ENCODE assay signal across 17 cellular contexts in genomic region chr4:94413085-94413685, GRCh38. TPM values are rescaled to one million over a fixed set of nuclear protein-coding genes. Genes with fewer than 3 reads are reported as not detected.
DNase-seq lines count a peak whose midpoint lies in the region; ATAC-seq and TF ChIP-seq lines count a peak whose summit lies in the region.
"Had no signal": no experiment of that assay in that cellular context is flagged by ENCODE, and none has a peak within 500 bp of the region (broad histone marks: within the 10 kb centered on the region; RNA-seq: fewer than 3 reads in every experiment).

No MANE protein-coding gene starts in this region.

- no peak overlapping the region for H2BK15ac ChIP-seq in mesendoderm (replicated peaks; ENCODE audit: low read depth)

- no peak overlapping the region for H3K4me3 ChIP-seq in Caco-2 (ENCODE audit: low read depth, low read length)
- no peak overlapping the region for H3K4me3 ChIP-seq in PC-9
- no peak overlapping the region for H3K4me3 ChIP-seq in fibroblast of mammary gland (ENCODE audit: control insufficient read depth, low read depth, low read length)
- peak overlapping the region in 2 of 4 donors; percentile 9 to 17 for H3K4me3 ChIP-seq in sigmoid colon
- H3K4me3 ChIP-seq in mesendoderm (ENCODE audit: low read length): no peak overlapping the region
- H3K4me3 ChIP-seq in OCI-LY7 (ENCODE audit: low read depth, low read length, poor library complexity, severe bottlenecking): no peak overlapping the region
- H3K4me3 ChIP-seq: BLaER1 had no signal

- intact Hi-C loops in Caco-2 (cut with micrococcal nuclease; ENCODE audit: unreplicated experiment): loop anchor here (2.0 kb wide), 1 partner anchor 38 kb away; the partner anchor contains the start of gene PDLIM5
- intact Hi-C loops in PC-9 (cut with micrococcal nuclease; ENCODE audit: unreplicated experiment): loop anchor here (2.0 kb wide), 1 partner anchor 136 kb away; no protein-coding TSS in a partner anchor
- intact Hi-C loops in sigmoid colon (cut with DNase I): loop anchor here (2.0 to 10.0 kb wide), 2 partner anchors 38 to 92 kb away; partner anchors contain the start of gene PDLIM5
- intact Hi-C loops in OCI-LY7 (cut with micrococcal nuclease; ENCODE audit: unreplicated experiment): no loop called here

- no peak overlapping the region for H4K8ac ChIP-seq in mesendoderm (ENCODE audit: low read depth, low read length)

- H3K36me3 ChIP-seq in Caco-2 (ENCODE audit: control insufficient read depth, insufficient read depth, low read length) (no peaks in the 10 kb centered on the region), PC-9 (ENCODE audit: low read depth) (no peaks in the 10 kb centered on the region), sigmoid colon (no peaks in the 10 kb centered on the region), mesendoderm (ENCODE audit: control insufficient read depth, insufficient read depth, low read length) (no peaks in the 10 kb centered on the region), OCI-LY7 (ENCODE audit: insufficient read depth, low read length) (no peaks in the 10 kb centered on the region)
- H3K36me3 ChIP-seq: BLaER1 had no signal

- no peak for ATAC-seq in HG03108 (IDR thresholded peaks at IDR 0.05; ENCODE audit: unreplicated experiment)

- H2AK5ac ChIP-seq in mesendoderm (ENCODE audit: low read length): no peak overlapping the region

- no peaks in the 10 kb centered on the region for H3K79me2 ChIP-seq in PC-9 (ENCODE audit: low read depth)
- H3K79me2 ChIP-seq in mesendoderm (ENCODE audit: control insufficient read depth, insufficient read depth, low read length): no peaks in the 10 kb centered on the region
- no peaks in the 10 kb centered on the region for H3K79me2 ChIP-seq in OCI-LY7 (ENCODE audit: insufficient read depth, low read depth, low read length)

- H3K23ac ChIP-seq in mesendoderm (ENCODE audit: low read length): no peak overlapping the region

- H3K9me2 ChIP-seq in PC-9 (ENCODE audit: insufficient read depth) (no peaks in the 10 kb centered on the region), OCI-LY7 (ENCODE audit: insufficient read depth, low read length) (no peaks in the 10 kb centered on the region; the same call in 1 of the 2 replicates)

- H3K4me1 Mint-ChIP-seq in Caco-2 (ENCODE audit: low read depth, unreplicated experiment): peaks cover 30% of the 10 kb centered on the region
- H3K4me1 Mint-ChIP-seq: neural crest cell had no signal

- H4K20me1 ChIP-seq in PC-9 (ENCODE audit: insufficient read depth): no peaks in the 10 kb centered on the region
- no peaks in the 10 kb centered on the region for H4K20me1 ChIP-seq in OCI-LY7 (ENCODE audit: insufficient read depth, low read length)
- H4K20me1 ChIP-seq: BLaER1 had no signal

- H3K36me3 Mint-ChIP-seq in Caco-2 (ENCODE audit: insufficient read depth, unreplicated experiment): no peaks in the 10 kb centered on the region

- TF ChIP-seq CTCF in Caco-2 (IDR thresholded peaks at IDR 0.05; ENCODE audit: insufficient read depth in 1 of 2, low read depth in 1 of 2, low read length in 1 of 2, severe bottlenecking in 1 of 2, unreplicated experiment in 1 of 2) (no peak), PC-9 (conservative IDR thresholded peaks at IDR 0.05) (no peak), fibroblast of mammary gland (conservative IDR thresholded peaks at IDR 0.05; ENCODE audit: control insufficient read depth, insufficient read depth, low read depth, low read length) (no peak), sigmoid colon (IDR thresholded peaks at IDR 0.05) (no peak), OCI-LY7 (conservative IDR thresholded peaks at IDR 0.05; ENCODE audit: low read length) (no peak)

- TF ChIP-seq EP300 in sigmoid colon (IDR thresholded peaks at IDR 0.05): no peak

- H3K4me2 ChIP-seq in PC-9: peak overlapping the region; percentile 63
- H3K4me2 ChIP-seq in mesendoderm (ENCODE audit: low read length): no peak overlapping the region
- no peak overlapping the region for H3K4me2 ChIP-seq in OCI-LY7 (ENCODE audit: low read length)
- H3K4me2 ChIP-seq: BLaER1 had no signal

- H2BK5ac ChIP-seq in mesendoderm (ENCODE audit: low read length): no peak overlapping the region

- H3K4me1 ChIP-seq in Caco-2 (peaks cover 13% of the 10 kb centered on the region; the same call in 1 of the 2 replicates), PC-9 (replicated peaks; ENCODE audit: insufficient read depth) (peaks cover 22% of the 10 kb centered on the region), sigmoid colon (peaks cover 0 to 46% (median 31%) of the 10 kb centered on the region in 4 donors), mesendoderm (ENCODE audit: control insufficient read depth, low read depth, low read length) (peaks cover 2% of the 10 kb centered on the region), OCI-LY7 (ENCODE audit: insufficient read depth, low read length, poor library complexity, severe bottlenecking) (no peaks in the 10 kb centered on the region)
- H3K4me1 ChIP-seq: BLaER1 had no signal

- POLR2A ChIA-PET in Caco-2 (lab: Charles Lee): no interaction called here
- POLR2A ChIA-PET in PC-9 (lab: Charles Lee; ENCODE audit: unreplicated experiment): interaction anchor here (0.6 to 0.7 kb wide), 2 partner anchors 10 to 46 kb away, joined by 3 to 9 read pairs; no protein-coding TSS in a partner anchor
- POLR2A ChIA-PET in OCI-LY7 (lab: Charles Lee): interaction anchor here (0.6 to 0.8 kb wide), 2 partner anchors 210 to 291 kb away, joined by 3 read pairs; no protein-coding TSS in a partner anchor

- H2AFZ ChIP-seq in PC-9 (no peak overlapping the region), OCI-LY7 (ENCODE audit: low read length) (no peak overlapping the region)

- WGBS in sigmoid colon, 2 donors: 71 to 82% methylated on average over 2 of the region's 2 CpGs
- no CpG with 5 or more reads among the region's 2 CpGs for WGBS in mesendoderm (ENCODE audit: extremely low coverage, insufficient coverage, low lambda C conversion rate)

- no peak overlapping the region for H4K5ac ChIP-seq in mesendoderm (ENCODE audit: low read length)

- peak overlapping the region; percentile 46 for H3K27ac Mint-ChIP-seq in Caco-2 (ENCODE audit: unreplicated experiment)
- H3K27ac Mint-ChIP-seq: activated naive CD4-positive, alpha-beta T cell treated with anti-CD3 and anti-CD28 coated beads for 36 hours; stimulated activated naive CD8-positive, alpha-beta T cell treated with anti-CD3 and anti-CD28 coated beads, Interleukin-15, Interleukin-2, amounts not matched to agents 100 ng/mL and 50 ng/mL, for 24 hours had no signal

- no peak overlapping the region for H3K4ac ChIP-seq in mesendoderm (ENCODE audit: low read depth, low read length)

- H3K27me3 Mint-ChIP-seq in Caco-2 (ENCODE audit: insufficient read depth, unreplicated experiment): no peaks in the 10 kb centered on the region

- no peak for DNase-seq in Caco-2
- DNase-seq in PC-9: no peak
- peak; percentile 17 for DNase-seq in fibroblast of mammary gland (ENCODE audit: low read depth)
- no peak for DNase-seq in sigmoid colon
- no peak for DNase-seq in stimulated activated naive CD4-positive, alpha-beta T cell (lab: John Stamatoyannopoulos, UW)
- no peak for DNase-seq in mesendoderm
- no peak for DNase-seq in OCI-LY7 (ENCODE audit: low spot score)
- DNase-seq: activated CD4-positive, CD25-positive, alpha-beta regulatory T cell; activated naive CD4-positive, alpha-beta T cell treated with anti-CD3 and anti-CD28 coated beads for 36 hours; DMS79 treated with DMSO at 0.1 percent for 48 hours; NCI-H1694 treated with DMSO at 0.1 percent for 48 hours; NCI-H526; T-helper 1 cell had no signal

- H3K9me3 ChIP-seq in Caco-2: no peaks in the 10 kb centered on the region
- H3K9me3 ChIP-seq in PC-9 (ENCODE audit: insufficient read depth, low read depth): peaks cover 2% of the 10 kb centered on the region; the same call in 1 of the 2 replicates
- no peaks in the 10 kb centered on the region for H3K9me3 ChIP-seq in sigmoid colon
- H3K9me3 ChIP-seq in OCI-LY7 (ENCODE audit: low read length): no peaks in the 10 kb centered on the region
- H3K9me3 ChIP-seq: BLaER1 had no signal

- H3K4me3 Mint-ChIP-seq in Caco-2 (ENCODE audit: unreplicated experiment): peak overlapping the region; percentile 66
- H3K4me3 Mint-ChIP-seq: activated naive CD4-positive, alpha-beta T cell treated with anti-CD3 and anti-CD28 coated beads for 36 hours; neural crest cell; stimulated activated naive CD8-positive, alpha-beta T cell treated with anti-CD3 and anti-CD28 coated beads, Interleukin-15, Interleukin-2, amounts not matched to agents 100 ng/mL and 50 ng/mL, for 24 hours had no signal

- H3K9ac ChIP-seq in mesendoderm (ENCODE audit: low read length): no peak overlapping the region
- H3K9ac ChIP-seq: BLaER1 had no signal

- H2BK120ac ChIP-seq in mesendoderm (ENCODE audit: low read depth, low read length): no peak overlapping the region

- H3K56ac ChIP-seq in mesendoderm (ENCODE audit: low read length): no peak overlapping the region

- CTCF ChIA-PET in Caco-2 (lab: Charles Lee): no interaction called here
- CTCF ChIA-PET in PC-9 (lab: Charles Lee): no interaction called here
- CTCF ChIA-PET in OCI-LY7 (lab: Charles Lee; ENCODE audit: unreplicated experiment): no interaction called here

- BruUV-seq in Caco-2 (replicated peaks; lab: Mats Ljungman, UMichigan): no TSS peak
- BruUV-seq in PC-9 (replicated peaks; lab: Mats Ljungman, UMichigan): no TSS peak
- no TSS peak for BruUV-seq in OCI-LY7 (replicated peaks; lab: Mats Ljungman, UMichigan)

- TF ChIP-seq POLR2A in sigmoid colon (IDR thresholded peaks at IDR 0.05): no peak

- no peaks in the 10 kb centered on the region for H3K79me1 ChIP-seq in mesendoderm (ENCODE audit: low read length)

- peak overlapping the region; percentile 57 for H3K27ac ChIP-seq in PC-9
- peak overlapping the region; percentile 56 to 81 (median 70) for H3K27ac ChIP-seq in sigmoid colon
- H3K27ac ChIP-seq in mesendoderm (ENCODE audit: low read depth, low read length): no peak overlapping the region
- no peak overlapping the region for H3K27ac ChIP-seq in OCI-LY7 (ENCODE audit: low read depth, low read length, poor library complexity, severe bottlenecking)
- H3K27ac ChIP-seq: BLaER1 had no signal

- no peak overlapping the region for H3K18ac ChIP-seq in mesendoderm (ENCODE audit: low read length)

- H3F3A ChIP-seq in PC-9 (ENCODE audit: insufficient read depth, low read depth): peaks cover 12% of the 10 kb centered on the region

- no peaks in the 10 kb centered on the region for H3K27me3 ChIP-seq in Caco-2 (replicated peaks; ENCODE audit: control insufficient read depth, insufficient read depth, low read length)
- no peaks in the 10 kb centered on the region for H3K27me3 ChIP-seq in PC-9 (ENCODE audit: insufficient read depth, low read depth)
- no peaks in the 10 kb centered on the region for H3K27me3 ChIP-seq in sigmoid colon
- no peaks in the 10 kb centered on the region for H3K27me3 ChIP-seq in mesendoderm (ENCODE audit: insufficient read depth, low read length, poor library complexity)
- H3K27me3 ChIP-seq: BLaER1 had no signal

- peaks cover 10% of the 10 kb centered on the region for H3K9me3 Mint-ChIP-seq in Caco-2 (ENCODE audit: unreplicated experiment)
- H3K9me3 Mint-ChIP-seq: activated naive CD4-positive, alpha-beta T cell treated with anti-CD3 and anti-CD28 coated beads for 36 hours had no signal

RNA-seq across cellular contexts. Expression of gene PDLIM5, which starts 38.6 kb away (rescaled TPM):
- total RNA-seq in Caco-2 (2022): 106 and 116 TPM in 2 replicates
- total RNA-seq in PC-9 (2021): 121 and 130 TPM in 2 replicates
- total RNA-seq in sigmoid colon: 100 to 1,000 TPM; 167 to 221 (median 204) TPM
- 10 to 100 TPM; 31.2 to 43.0 (median 39.6) TPM for polyA plus RNA-seq in sigmoid colon
- polyA plus RNA-seq in mesendoderm (2013, experiment 1 of 2): 73.1 TPM
- polyA plus RNA-seq in mesendoderm (2013, experiment 2 of 2): 75.8 TPM
- 6.3 and 10.3 TPM in 2 replicates for total RNA-seq in OCI-LY7 (2014; rRNA removed; shearing (Covaris generic))
- 12.6 and 15.2 TPM in 2 replicates for total RNA-seq in OCI-LY7 (2022)

Comparison
In these comparisons a context has a peak if more than half of its experiments do, and no peak if none do; other contexts are left out.
1. H3K27ac ChIP-seq: peak in PC-9 (single experiment) and sigmoid colon (4 of 4); none in mesendoderm (single experiment) and OCI-LY7 (single experiment).